8 cellular contexts compared by ENCODE assay signal in the genomic region with DNA sequence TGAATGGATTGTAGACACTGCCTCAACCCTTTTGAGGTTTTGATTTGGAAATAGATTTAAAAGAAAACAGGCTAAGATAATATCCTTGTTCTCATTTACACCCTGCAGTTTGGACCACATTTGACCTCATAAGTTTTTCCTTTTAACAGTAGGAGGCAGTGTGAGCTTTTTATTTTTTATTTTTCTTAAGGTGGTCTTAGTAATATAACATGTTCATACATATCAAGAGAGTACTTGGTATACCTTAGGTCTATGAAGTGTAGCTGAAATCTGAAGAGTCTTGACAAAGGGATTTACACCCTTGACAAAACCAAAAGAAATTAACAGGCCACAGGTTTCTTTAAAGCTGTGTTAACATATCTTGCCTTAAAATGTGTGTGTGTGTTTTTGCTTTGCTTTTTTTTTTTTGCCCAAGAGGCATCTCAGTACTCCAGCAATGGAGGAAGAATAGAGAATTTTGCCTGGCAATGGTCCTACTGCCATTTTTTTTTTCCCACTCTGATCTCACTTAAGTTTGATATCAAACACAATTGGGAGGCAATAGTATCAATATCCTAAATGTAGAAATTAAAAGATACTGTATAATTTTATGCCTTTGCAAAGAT. TPM values are rescaled to one million over a fixed set of nuclear protein-coding genes. Genes with fewer than 3 reads are reported as not detected.
DNase-seq lines count a peak whose midpoint lies in the region; ATAC-seq, FAIRE-seq and TF ChIP-seq lines count a peak whose summit lies in the region.
"Had no signal": no experiment of that assay in that cellular context is flagged by ENCODE, and none has a peak within 500 bp of the region (broad histone marks: within the 10 kb centered on the region; RNA-seq: fewer than 3 reads in every experiment).

No MANE protein-coding gene starts in this region.

- H3K27ac ChIP-seq in OCI-LY3 (ENCODE audit: low read length), result no peak overlapping the region

- H3K36me3 Mint-ChIP-seq in endothelial cell (ENCODE audit: low read depth, unreplicated experiment), result peaks cover 3% of the 10 kb centered on the region

- H3K27me3 Mint-ChIP-seq in endothelial cell (ENCODE audit: unreplicated experiment), result peaks cover 13% of the 10 kb centered on the region

- no peak overlapping the region for H2AFZ ChIP-seq in OCI-LY3 (ENCODE audit: low read depth, low read length)

- DNase-seq in GM18507 (ENCODE audit: extremely low spot score, insufficient read length, low read depth), result no peak
- DNase-seq in endothelial cell (ENCODE audit: low spot score), result no peak
- DNase-seq in retinal pigment epithelial cell (ENCODE audit: low read depth), result no peak
- DNase-seq in NCI-H1436 (lab: John Stamatoyannopoulos, UW), result no peak
- DNase-seq in ureter (ENCODE audit: low spot score), result no peak

- TF ChIP-seq CTCF in OCI-LY3 (IDR thresholded peaks at IDR 0.05; ENCODE audit: low read depth, low read length), result peak; percentile 32
- peak; percentile 16 for TF ChIP-seq CTCF in endothelial cell (IDR thresholded peaks at IDR 0.05; ENCODE audit: unreplicated experiment)
- TF ChIP-seq CTCF in retinal pigment epithelial cell (conservative IDR thresholded peaks at IDR 0.05; ENCODE audit: low read depth, low read length), result peak; percentile 34

- no peaks in the 10 kb centered on the region for H3K9me3 Mint-ChIP-seq in endothelial cell (ENCODE audit: unreplicated experiment)

- H3K4me1 ChIP-seq in OCI-LY3 (ENCODE audit: low read length), result peaks cover 31% of the 10 kb centered on the region

- no peak overlapping the region for H3K27ac Mint-ChIP-seq in endothelial cell (ENCODE audit: unreplicated experiment)

- FAIRE-seq in GM18507 (lab: Jason Lieb, UNC), result peak; percentile 24

- peak overlapping the region; percentile 100 for H3K4me3 Mint-ChIP-seq in endothelial cell (ENCODE audit: unreplicated experiment)

- H3K4me1 Mint-ChIP-seq in endothelial cell (ENCODE audit: unreplicated experiment), result peaks cover 32% of the 10 kb centered on the region

- H3K9me3 ChIP-seq in OCI-LY3 (ENCODE audit: insufficient read depth, low read length), result no peaks in the 10 kb centered on the region

- no peak for ATAC-seq in GM21723 (IDR thresholded peaks at IDR 0.05; ENCODE audit: unreplicated experiment)
- ATAC-seq: Panc1 had no signal

- peaks cover 23% of the 10 kb centered on the region for H3K36me3 ChIP-seq in OCI-LY3 (replicated peaks; ENCODE audit: low read depth, low read length)

- no peak overlapping the region for H3K4me3 ChIP-seq in OCI-LY3 (ENCODE audit: low read length)
- H3K4me3 ChIP-seq in retinal pigment epithelial cell (ENCODE audit: low read length), result peak overlapping the region; percentile 96

- H3K27me3 ChIP-seq in OCI-LY3 (ENCODE audit: low read depth, low read length), result no peaks in the 10 kb centered on the region

- no peak overlapping the region for H3K9ac ChIP-seq in OCI-LY3 (ENCODE audit: low read length)

- H3K4me2 ChIP-seq in OCI-LY3 (ENCODE audit: low read length), result peak overlapping the region; percentile 77; the same call in 1 of the 2 replicates

- peaks cover 43% of the 10 kb centered on the region for H4K20me1 ChIP-seq in OCI-LY3 (ENCODE audit: insufficient read depth, low read length)

- peaks cover 51% of the 10 kb centered on the region for H3K79me2 ChIP-seq in OCI-LY3 (ENCODE audit: low read length)

RNA-seq across cellular contexts. Expression of a gene that starts 3.3 kb away (rescaled TPM):
- total RNA-seq in endothelial cell (ENCODE audit: unreplicated experiment) (33.7 TPM), ureter (14.9 TPM)
